12 cellular contexts compared by ENCODE assay signal in the genomic region with DNA sequence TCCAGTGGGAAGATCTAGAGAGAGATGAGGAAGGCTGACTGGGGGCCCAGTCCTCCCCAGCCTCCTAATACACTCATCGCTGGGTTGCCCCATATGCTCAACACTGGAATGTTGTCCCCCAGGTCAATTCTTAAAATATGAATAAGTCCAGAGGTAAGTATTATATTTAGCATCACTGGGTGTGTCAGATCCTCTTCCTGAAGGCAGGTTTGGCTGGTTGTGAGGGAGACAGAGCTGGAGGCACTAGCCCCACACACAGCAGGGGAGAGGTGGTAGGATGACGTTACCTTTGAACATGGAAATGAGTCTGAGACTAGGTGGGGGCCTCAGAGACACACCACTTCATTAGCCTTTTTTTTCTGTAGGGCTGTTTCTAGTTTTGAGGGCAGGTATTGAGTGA. TPM values are rescaled to one million over a fixed set of nuclear protein-coding genes. Genes with fewer than 3 reads are reported as not detected.
DNase-seq lines count a peak whose midpoint lies in the region; ATAC-seq, FAIRE-seq and TF ChIP-seq lines count a peak whose summit lies in the region.
"Had no signal": no experiment of that assay in that cellular context is flagged by ENCODE, and none has a peak within 500 bp of the region (broad histone marks: within the 10 kb centered on the region; RNA-seq: fewer than 3 reads in every experiment).

No MANE protein-coding gene starts in this region.

- no peak overlapping the region for H3K4me3 Mint-ChIP-seq in WTC11
- H3K4me3 Mint-ChIP-seq: IgD-negative memory B cell had no signal

- ATAC-seq in WTC11 = peak; percentile 32; the same call in 1 of the 2 replicates
- ATAC-seq in foreskin keratinocyte = peak; percentile 83
- no peak for ATAC-seq in GM19324 (IDR thresholded peaks at IDR 0.05; ENCODE audit: low FRiP score, unreplicated experiment)

- CTCF ChIA-PET in WTC11 (lab: Charles Lee) (interaction anchor here (0.9 to 5.2 kb wide), 4 partner anchors 8 to 181 kb away, joined by 3 to 42 read pairs (median 12); no protein-coding TSS in a partner anchor), GM10248 (lab: Yijun Ruan, JAX) (interaction anchor here (1.6 to 5.6 kb wide), 4 partner anchors 9 to 222 kb away, joined by 4 to 50 read pairs (median 18); no protein-coding TSS in a partner anchor)

- no peaks in the 10 kb centered on the region for H3K9me3 Mint-ChIP-seq in WTC11
- H3K9me3 Mint-ChIP-seq: IgD-negative memory B cell had no signal

- H3K27me3 ChIP-seq in ACC112 (ENCODE audit: insufficient read depth, low read length) = no peaks in the 10 kb centered on the region
- H3K27me3 ChIP-seq in foreskin keratinocyte = no peaks in the 10 kb centered on the region
- H3K27me3 ChIP-seq in rectal smooth muscle tissue (ENCODE audit: control insufficient read depth, insufficient read depth, low read length) = no peaks in the 10 kb centered on the region

- H3K36me3 Mint-ChIP-seq in WTC11 = no peaks in the 10 kb centered on the region
- H3K36me3 Mint-ChIP-seq: IgD-negative memory B cell had no signal

- no peak for FAIRE-seq in GM19239 (lab: Jason Lieb, UNC)

- DNase-seq in WTC11 (ENCODE audit: low spot score) (no peak), foreskin keratinocyte (peak; percentile 78 to 94), GM19239 (ENCODE audit: insufficient read length, low spot score) (no peak), GM10248 (ENCODE audit: extremely low spot score) (no peak), germinal center (ENCODE audit: low spot score) (no peak)
- DNase-seq: activated T-cell treated with anti-CD3 and anti-CD28 coated beads for 4 hours; AML-193; stimulated activated CD8-positive, alpha-beta memory T cell treated with anti-CD3 and anti-CD28 coated beads, Interleukin-4, amount 100 ng/mL, for 48 hours had no signal

- no peak for TF ChIP-seq CTCF in WTC11 (IDR thresholded peaks at IDR 0.05)
- TF ChIP-seq CTCF in foreskin keratinocyte (conservative IDR thresholded peaks at IDR 0.05) = no peak
- no peak for TF ChIP-seq CTCF in GM10248 (IDR thresholded peaks at IDR 0.05; ENCODE audit: control extremely low read depth, extremely low read depth, low read depth, missing control alignments)

- peaks cover 40% of the 10 kb centered on the region for H3K4me1 ChIP-seq in ACC112 (ENCODE audit: control insufficient read depth, insufficient read depth, low read length, unreplicated experiment)
- peaks cover 36% of the 10 kb centered on the region for H3K4me1 ChIP-seq in foreskin keratinocyte
- H3K4me1 ChIP-seq in rectal smooth muscle tissue (ENCODE audit: control insufficient read depth, insufficient read depth, low read length) = peaks cover 50% of the 10 kb centered on the region

- peak overlapping the region; percentile 96 for H3K27ac ChIP-seq in ACC112 (ENCODE audit: low read depth, low read length)
- H3K27ac ChIP-seq in foreskin keratinocyte = peak overlapping the region; percentile 70
- H3K27ac ChIP-seq in rectal smooth muscle tissue (ENCODE audit: low read depth, low read length) = peak overlapping the region; percentile 93

- H3K27ac Mint-ChIP-seq in WTC11 = no peak overlapping the region
- H3K27ac Mint-ChIP-seq: IgD-negative memory B cell had no signal

- no peaks in the 10 kb centered on the region for H3K27me3 Mint-ChIP-seq in WTC11 (ENCODE audit: low read depth)
- H3K27me3 Mint-ChIP-seq: IgD-negative memory B cell had no signal

- peaks cover 59% of the 10 kb centered on the region for H3K4me1 Mint-ChIP-seq in WTC11
- H3K4me1 Mint-ChIP-seq: IgD-negative memory B cell had no signal

- no peaks in the 10 kb centered on the region for H3K79me2 ChIP-seq in ACC112 (ENCODE audit: control insufficient read depth, insufficient read depth, low read length, unreplicated experiment)

- POLR2A ChIA-PET in WTC11 (lab: Charles Lee) (interaction anchor here (0.6 kb wide), 1 partner anchor 179 kb away, joined by 3 read pairs; no protein-coding TSS in a partner anchor), GM10248 (lab: Yijun Ruan, JAX) (no interaction called here)

- no peak overlapping the region for H3K4me3 ChIP-seq in ACC112 (ENCODE audit: low read depth, low read length)
- H3K4me3 ChIP-seq in rectal smooth muscle tissue (ENCODE audit: low read length) = no peak overlapping the region

- H3K9ac ChIP-seq in rectal smooth muscle tissue (ENCODE audit: low read length) = no peak overlapping the region

- H2AFZ ChIP-seq in ACC112 (ENCODE audit: low read length, unreplicated experiment) = no peak overlapping the region

- H3K36me3 ChIP-seq in ACC112 (ENCODE audit: insufficient read depth, low read length) (no peaks in the 10 kb centered on the region), rectal smooth muscle tissue (ENCODE audit: control insufficient read depth, insufficient read depth, low read length) (no peaks in the 10 kb centered on the region)

TF ChIP-seq in WTC11, 78 proteins besides CTCF, POLR2A, EP300 and RAD21 (continues in another document):
- no peak for TF ChIP-seq JAZF1 (CRISPR knock-in tag; IDR thresholded peaks at IDR 0.05)
- no peak for TF ChIP-seq ZNF416 (CRISPR knock-in tag; IDR thresholded peaks at IDR 0.05)
- TF ChIP-seq IRF2 (CRISPR knock-in tag; IDR thresholded peaks at IDR 0.05; ENCODE audit: borderline replicate concordance, low read depth) = no peak
- TF ChIP-seq ZNF232 (CRISPR knock-in tag; IDR thresholded peaks at IDR 0.05) = no peak
- TF ChIP-seq ELF4 (CRISPR knock-in tag; IDR thresholded peaks at IDR 0.05; ENCODE audit: low read depth) = no peak
- TF ChIP-seq, protein P1, sequence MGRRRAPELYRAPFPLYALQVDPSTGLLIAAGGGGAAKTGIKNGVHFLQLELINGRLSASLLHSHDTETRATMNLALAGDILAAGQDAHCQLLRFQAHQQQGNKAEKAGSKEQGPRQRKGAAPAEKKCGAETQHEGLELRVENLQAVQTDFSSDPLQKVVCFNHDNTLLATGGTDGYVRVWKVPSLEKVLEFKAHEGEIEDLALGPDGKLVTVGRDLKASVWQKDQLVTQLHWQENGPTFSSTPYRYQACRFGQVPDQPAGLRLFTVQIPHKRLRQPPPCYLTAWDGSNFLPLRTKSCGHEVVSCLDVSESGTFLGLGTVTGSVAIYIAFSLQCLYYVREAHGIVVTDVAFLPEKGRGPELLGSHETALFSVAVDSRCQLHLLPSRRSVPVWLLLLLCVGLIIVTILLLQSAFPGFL (CRISPR knock-in tag; IDR thresholded peaks at IDR 0.05; ENCODE audit: borderline replicate concordance) = no peak
- TF ChIP-seq, protein P2, sequence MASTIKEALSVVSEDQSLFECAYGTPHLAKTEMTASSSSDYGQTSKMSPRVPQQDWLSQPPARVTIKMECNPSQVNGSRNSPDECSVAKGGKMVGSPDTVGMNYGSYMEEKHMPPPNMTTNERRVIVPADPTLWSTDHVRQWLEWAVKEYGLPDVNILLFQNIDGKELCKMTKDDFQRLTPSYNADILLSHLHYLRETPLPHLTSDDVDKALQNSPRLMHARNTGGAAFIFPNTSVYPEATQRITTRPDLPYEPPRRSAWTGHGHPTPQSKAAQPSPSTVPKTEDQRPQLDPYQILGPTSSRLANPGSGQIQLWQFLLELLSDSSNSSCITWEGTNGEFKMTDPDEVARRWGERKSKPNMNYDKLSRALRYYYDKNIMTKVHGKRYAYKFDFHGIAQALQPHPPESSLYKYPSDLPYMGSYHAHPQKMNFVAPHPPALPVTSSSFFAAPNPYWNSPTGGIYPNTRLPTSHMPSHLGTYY (CRISPR knock-in tag; IDR thresholded peaks at IDR 0.05) = no peak
- TF ChIP-seq, protein P3, sequence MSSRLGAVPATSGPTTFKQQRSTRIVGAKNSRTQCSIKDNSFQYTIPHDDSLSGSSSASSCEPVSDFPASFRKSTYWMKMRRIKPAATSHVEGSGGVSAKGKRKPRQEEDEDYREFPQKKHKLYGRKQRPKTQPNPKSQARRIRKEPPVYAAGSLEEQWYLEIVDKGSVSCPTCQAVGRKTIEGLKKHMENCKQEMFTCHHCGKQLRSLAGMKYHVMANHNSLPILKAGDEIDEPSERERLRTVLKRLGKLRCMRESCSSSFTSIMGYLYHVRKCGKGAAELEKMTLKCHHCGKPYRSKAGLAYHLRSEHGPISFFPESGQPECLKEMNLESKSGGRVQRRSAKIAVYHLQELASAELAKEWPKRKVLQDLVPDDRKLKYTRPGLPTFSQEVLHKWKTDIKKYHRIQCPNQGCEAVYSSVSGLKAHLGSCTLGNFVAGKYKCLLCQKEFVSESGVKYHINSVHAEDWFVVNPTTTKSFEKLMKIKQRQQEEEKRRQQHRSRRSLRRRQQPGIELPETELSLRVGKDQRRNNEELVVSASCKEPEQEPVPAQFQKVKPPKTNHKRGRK (CRISPR knock-in tag; IDR thresholded peaks at IDR 0.05; ENCODE audit: borderline replicate concordance) = no peak
- TF ChIP-seq, protein P4, sequence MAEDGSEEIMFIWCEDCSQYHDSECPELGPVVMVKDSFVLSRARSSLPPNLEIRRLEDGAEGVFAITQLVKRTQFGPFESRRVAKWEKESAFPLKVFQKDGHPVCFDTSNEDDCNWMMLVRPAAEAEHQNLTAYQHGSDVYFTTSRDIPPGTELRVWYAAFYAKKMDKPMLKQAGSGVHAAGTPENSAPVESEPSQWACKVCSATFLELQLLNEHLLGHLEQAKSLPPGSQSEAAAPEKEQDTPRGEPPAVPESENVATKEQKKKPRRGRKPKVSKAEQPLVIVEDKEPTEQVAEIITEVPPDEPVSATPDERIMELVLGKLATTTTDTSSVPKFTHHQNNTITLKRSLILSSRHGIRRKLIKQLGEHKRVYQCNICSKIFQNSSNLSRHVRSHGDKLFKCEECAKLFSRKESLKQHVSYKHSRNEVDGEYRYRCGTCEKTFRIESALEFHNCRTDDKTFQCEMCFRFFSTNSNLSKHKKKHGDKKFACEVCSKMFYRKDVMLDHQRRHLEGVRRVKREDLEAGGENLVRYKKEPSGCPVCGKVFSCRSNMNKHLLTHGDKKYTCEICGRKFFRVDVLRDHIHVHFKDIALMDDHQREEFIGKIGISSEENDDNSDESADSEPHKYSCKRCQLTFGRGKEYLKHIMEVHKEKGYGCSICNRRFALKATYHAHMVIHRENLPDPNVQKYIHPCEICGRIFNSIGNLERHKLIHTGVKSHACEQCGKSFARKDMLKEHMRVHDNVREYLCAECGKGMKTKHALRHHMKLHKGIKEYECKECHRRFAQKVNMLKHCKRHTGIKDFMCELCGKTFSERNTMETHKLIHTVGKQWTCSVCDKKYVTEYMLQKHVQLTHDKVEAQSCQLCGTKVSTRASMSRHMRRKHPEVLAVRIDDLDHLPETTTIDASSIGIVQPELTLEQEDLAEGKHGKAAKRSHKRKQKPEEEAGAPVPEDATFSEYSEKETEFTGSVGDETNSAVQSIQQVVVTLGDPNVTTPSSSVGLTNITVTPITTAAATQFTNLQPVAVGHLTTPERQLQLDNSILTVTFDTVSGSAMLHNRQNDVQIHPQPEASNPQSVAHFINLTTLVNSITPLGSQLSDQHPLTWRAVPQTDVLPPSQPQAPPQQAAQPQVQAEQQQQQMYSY (CRISPR knock-in tag; IDR thresholded peaks at IDR 0.05) = no peak
- TF ChIP-seq NR2C2 (CRISPR knock-in tag; IDR thresholded peaks at IDR 0.05) = no peak

RNA-seq across cellular contexts. Expression of a gene that starts 42.6 kb away (rescaled TPM):
- total RNA-seq in WTC11 (2021) = 4.7 to 7.2 TPM (median 6.9 TPM) in 3 replicates
- 2.0 and 2.1 TPM in 2 replicates for total RNA-seq in foreskin keratinocyte
- 2.1 and 2.8 TPM in 2 replicates for polyA plus RNA-seq in foreskin keratinocyte
- polyA plus RNA-seq: IgD-negative memory B cell had no signal

Comparison
In these comparisons a context has a peak if more than half of its experiments do, and no peak if none do; other contexts are left out.
1. DNase-seq: peak in foreskin keratinocyte (2 of 2); none in WTC11 (single experiment), GM19239 (single experiment), GM10248 (single experiment) and germinal center (single experiment).
2. Peak in every context shown above with its lines, with median percentiles within 50 percentile points of each other: H3K27ac ChIP-seq.